ENCODE assay signal across 20 cellular contexts in genomic region chr2:42736598-42737322, GRCh38. TPM values are rescaled to one million over a fixed set of nuclear protein-coding genes. Genes with fewer than 3 reads are reported as not detected.
DNase-seq lines count a peak whose midpoint lies in the region; ATAC-seq and TF ChIP-seq lines count a peak whose summit lies in the region.
"Had no signal": no experiment of that assay in that cellular context is flagged by ENCODE, and none has a peak within 500 bp of the region (broad histone marks: within the 10 kb centered on the region; RNA-seq: fewer than 3 reads in every experiment).

No MANE protein-coding gene starts in this region.

- no peaks in the 10 kb centered on the region for H3K27me3 Mint-ChIP-seq in MCF 10A (ENCODE audit: insufficient read depth, unreplicated experiment)
- H3K27me3 Mint-ChIP-seq in endothelial cell (ENCODE audit: unreplicated experiment), result no peaks in the 10 kb centered on the region

- H3K27me3 ChIP-seq in mammary epithelial cell (ENCODE audit: insufficient read depth, low read length), result no peaks in the 10 kb centered on the region
- H3K27me3 ChIP-seq in mesendoderm (ENCODE audit: insufficient read depth, low read length, poor library complexity), result no peaks in the 10 kb centered on the region
- H3K27me3 ChIP-seq in psoas muscle (ENCODE audit: insufficient read depth in 3 of 3, low read length in 2 of 3), result no peaks in the 10 kb centered on the region

- no peak overlapping the region for H3K4ac ChIP-seq in mesendoderm (ENCODE audit: low read depth, low read length)

- H4K8ac ChIP-seq in mesendoderm (ENCODE audit: low read depth, low read length), result no peak overlapping the region

- H2AFZ ChIP-seq in mammary epithelial cell (ENCODE audit: low read depth, low read length), result no peak overlapping the region

- H2BK120ac ChIP-seq in mesendoderm (ENCODE audit: low read depth, low read length), result no peak overlapping the region

- peak; percentile 6 for DNase-seq in mammary epithelial cell
- DNase-seq in MCF 10A (ENCODE audit: unreplicated experiment), result no peak
- DNase-seq in endothelial cell (ENCODE audit: low spot score), result no peak
- DNase-seq in mesendoderm, result no peak
- no peak for DNase-seq in psoas muscle
- no peak for DNase-seq in DMS 273 treated with DMSO at 0.1 percent for 48 hours (lab: John Stamatoyannopoulos, UW)
- no peak for DNase-seq in cerebellar nuclear complex (lab: John Stamatoyannopoulos, UW)
- DNase-seq: CD8-positive, alpha-beta T cell; COR-L47; DMS53; GOT3; IMR-90; KBM-7 had no signal

- no peak for ATAC-seq in psoas muscle
- ATAC-seq: CD8-positive, alpha-beta T cell; GM12878 had no signal

- H3K4me3 ChIP-seq in mammary epithelial cell (replicated peaks in 1 of 3; ENCODE audit: insufficient read depth in 1 of 3, low read depth in 2 of 3, low read length in 3 of 3) (no peak overlapping the region), mesendoderm (ENCODE audit: low read length) (no peak overlapping the region), psoas muscle (no peak overlapping the region)
- H3K4me3 ChIP-seq: GM12878, HAP-1 had no signal

- H2AK5ac ChIP-seq in mesendoderm (ENCODE audit: low read length), result no peak overlapping the region

- H3K36me3 ChIP-seq in mammary epithelial cell (ENCODE audit: insufficient read depth, low read length) (no peaks in the 10 kb centered on the region), mesendoderm (ENCODE audit: control insufficient read depth, insufficient read depth, low read length) (no peaks in the 10 kb centered on the region), psoas muscle (ENCODE audit: insufficient read depth in 1 of 2, low read depth in 1 of 2) (no peaks in the 10 kb centered on the region)
- H3K36me3 ChIP-seq: HAP-1 had no signal

- H3K4me2 ChIP-seq in mammary epithelial cell (ENCODE audit: insufficient read depth, low read depth, low read length) (no peak overlapping the region), mesendoderm (ENCODE audit: low read length) (no peak overlapping the region)

- dilution Hi-C loops in mammary epithelial cell (cut with HindIII; ENCODE audit: low sequenced_read_pairs), result no loop called here

- peak overlapping the region; percentile 25 for H3K56ac ChIP-seq in mesendoderm (ENCODE audit: low read length)

- H3K79me2 ChIP-seq in mammary epithelial cell (ENCODE audit: insufficient read depth, low read length) (no peaks in the 10 kb centered on the region), mesendoderm (ENCODE audit: control insufficient read depth, insufficient read depth, low read length) (no peaks in the 10 kb centered on the region)

- H3K27ac ChIP-seq in mammary epithelial cell (ENCODE audit: insufficient read depth, low read depth, low read length), result no peak overlapping the region
- no peak overlapping the region for H3K27ac ChIP-seq in mesendoderm (ENCODE audit: low read depth, low read length)
- H3K27ac ChIP-seq in psoas muscle, result no peak overlapping the region
- H3K27ac ChIP-seq: 22Rv1 had no signal

- no peak overlapping the region for H4K5ac ChIP-seq in mesendoderm (ENCODE audit: low read length)

- H3K4me3 Mint-ChIP-seq in MCF 10A (ENCODE audit: unreplicated experiment) (no peak overlapping the region), endothelial cell (ENCODE audit: unreplicated experiment) (peak overlapping the region; percentile 20)
- H3K4me3 Mint-ChIP-seq: CD14-positive monocyte; CD8-positive, alpha-beta T cell had no signal

- H3K9me3 Mint-ChIP-seq in MCF 10A (ENCODE audit: unreplicated experiment) (peaks cover 33% of the 10 kb centered on the region), endothelial cell (ENCODE audit: unreplicated experiment) (no peaks in the 10 kb centered on the region)

- no peak overlapping the region for H2BK5ac ChIP-seq in mesendoderm (ENCODE audit: low read length)

- intact Hi-C loops in mammary epithelial cell (cut with micrococcal nuclease) (no loop called here), MCF 10A (cut with micrococcal nuclease) (no loop called here), psoas muscle (cut with DNase I) (no loop called here)

- H3K4me1 ChIP-seq in mammary epithelial cell (ENCODE audit: insufficient read depth, low read length) (no peaks in the 10 kb centered on the region), mesendoderm (ENCODE audit: control insufficient read depth, low read depth, low read length) (no peaks in the 10 kb centered on the region), psoas muscle (no peaks in the 10 kb centered on the region)
- H3K4me1 ChIP-seq: HAP-1 had no signal

- H3K27ac Mint-ChIP-seq in MCF 10A (ENCODE audit: low read depth, unreplicated experiment) (no peak overlapping the region), endothelial cell (ENCODE audit: unreplicated experiment) (no peak overlapping the region)
- H3K27ac Mint-ChIP-seq: CD8-positive, alpha-beta T cell had no signal

- no TSS peak for BruUV-seq in mammary epithelial cell (replicated peaks; lab: Mats Ljungman, UMichigan)
- BruUV-seq in MCF 10A (replicated peaks; lab: Mats Ljungman, UMichigan), result no TSS peak

- no peak overlapping the region for H2BK15ac ChIP-seq in mesendoderm (replicated peaks; ENCODE audit: low read depth)

- TF ChIP-seq CTCF in mammary epithelial cell (conservative IDR thresholded peaks at IDR 0.05 in 1 of 2, IDR thresholded peaks at IDR 0.05 in 1 of 2; ENCODE audit: extremely low read depth in 1 of 2, insufficient read depth in 1 of 2, low read depth in 1 of 2, low read length in 2 of 2) (no peak), MCF 10A (IDR thresholded peaks at IDR 0.05; ENCODE audit: unreplicated experiment) (no peak), endothelial cell (IDR thresholded peaks at IDR 0.05; ENCODE audit: unreplicated experiment) (no peak), psoas muscle (IDR thresholded peaks at IDR 0.05) (no peak)

- H3K23ac ChIP-seq in mesendoderm (ENCODE audit: low read length), result no peak overlapping the region

- in situ Hi-C loops in mammary epithelial cell (cut with MboI; ENCODE audit: low sequenced_read_pairs in 2 of 2), result no loop called here

- H3K36me3 Mint-ChIP-seq in MCF 10A (ENCODE audit: insufficient read depth, unreplicated experiment), result peaks cover 10% of the 10 kb centered on the region
- H3K36me3 Mint-ChIP-seq in endothelial cell (ENCODE audit: low read depth, unreplicated experiment), result peaks cover 84% of the 10 kb centered on the region

- no peak overlapping the region for H3K18ac ChIP-seq in mesendoderm (ENCODE audit: low read length)

- H3K9me3 ChIP-seq in mammary epithelial cell (replicated peaks; ENCODE audit: insufficient read depth, low read length) (no peaks in the 10 kb centered on the region), psoas muscle (peaks cover 7% of the 10 kb centered on the region)
- H3K9me3 ChIP-seq: HAP-1 had no signal

- CTCF ChIA-PET in mammary epithelial cell (lab: Charles Lee; ENCODE audit: low non-redundant PET) (no interaction called here), MCF 10A (lab: Yijun Ruan, JAX) (interaction anchor here (1.1 kb wide), 1 partner anchor 225 kb away, joined by 3 read pairs; no protein-coding TSS in a partner anchor)

- no peaks in the 10 kb centered on the region for H3K79me1 ChIP-seq in mesendoderm (ENCODE audit: low read length)

- H3K9ac ChIP-seq in mammary epithelial cell (ENCODE audit: insufficient read depth, low read length), result no peak overlapping the region
- no peak overlapping the region for H3K9ac ChIP-seq in mesendoderm (ENCODE audit: low read length)

- H3K4me1 Mint-ChIP-seq in MCF 10A (ENCODE audit: insufficient read depth, unreplicated experiment), result no peaks in the 10 kb centered on the region
- H3K4me1 Mint-ChIP-seq in endothelial cell (ENCODE audit: unreplicated experiment), result no peaks in the 10 kb centered on the region

- no peaks in the 10 kb centered on the region for H4K20me1 ChIP-seq in mammary epithelial cell (ENCODE audit: insufficient read depth, low read length)

- POLR2A ChIA-PET in MCF 10A (lab: Yijun Ruan, JAX), result no interaction called here

RNA-seq across cellular contexts. Expression of gene OXER1, which starts 27.2 kb away (rescaled TPM):
- total RNA-seq in mammary epithelial cell (under 1 TPM in 1 of 2 donors, not detected in 1; 0.17 TPM), MCF 10A (2022) (not detected in 2 replicates), endothelial cell (ENCODE audit: unreplicated experiment) (1.5 TPM), psoas muscle (1 to 10 TPM in 1 of 4 donors, under 1 TPM in 3; 0.19 to 1.2 (median 0.26) TPM)
- polyA plus RNA-seq in mammary epithelial cell (not detected), psoas muscle (under 1 TPM; 0.04 to 0.35 (median 0.16) TPM)
- polyA minus RNA-seq in mammary epithelial cell, result not detected
- polyA plus RNA-seq in mesendoderm (2013, experiment 1 of 2), result 0.95 TPM
- 0.78 TPM for polyA plus RNA-seq in mesendoderm (2013, experiment 2 of 2)
- total RNA-seq: G401, HT-29, IMR-90 had no signal
- polyA plus RNA-seq: BJ, IMR-90 had no signal

RNA-seq across cellular contexts. Expression of gene HAAO, which starts 55.6 kb away (rescaled TPM):
- total RNA-seq in mammary epithelial cell, result under 1 TPM in 1 of 2 donors, not detected in 1; 0.67 TPM
- not detected for polyA plus RNA-seq in mammary epithelial cell
- not detected for polyA minus RNA-seq in mammary epithelial cell
- total RNA-seq in MCF 10A (2022), result not detected in 2 replicates
- 6.0 TPM for total RNA-seq in endothelial cell (ENCODE audit: unreplicated experiment)
- polyA plus RNA-seq in mesendoderm (2013, experiment 1 of 2), result 2.7 TPM
- 2.9 TPM for polyA plus RNA-seq in mesendoderm (2013, experiment 2 of 2)
- 1 to 10 TPM in 3 of 4 donors, under 1 TPM in 1; 0.78 to 4.9 (median 1.9) TPM for total RNA-seq in psoas muscle
- polyA plus RNA-seq in psoas muscle, result under 1 TPM; 0.78 to 0.93 (median 0.80) TPM
- total RNA-seq: CD8-positive, alpha-beta T cell; G401; HT-29 had no signal
